32 cellular contexts compared by ENCODE assay signal in the genomic region with DNA sequence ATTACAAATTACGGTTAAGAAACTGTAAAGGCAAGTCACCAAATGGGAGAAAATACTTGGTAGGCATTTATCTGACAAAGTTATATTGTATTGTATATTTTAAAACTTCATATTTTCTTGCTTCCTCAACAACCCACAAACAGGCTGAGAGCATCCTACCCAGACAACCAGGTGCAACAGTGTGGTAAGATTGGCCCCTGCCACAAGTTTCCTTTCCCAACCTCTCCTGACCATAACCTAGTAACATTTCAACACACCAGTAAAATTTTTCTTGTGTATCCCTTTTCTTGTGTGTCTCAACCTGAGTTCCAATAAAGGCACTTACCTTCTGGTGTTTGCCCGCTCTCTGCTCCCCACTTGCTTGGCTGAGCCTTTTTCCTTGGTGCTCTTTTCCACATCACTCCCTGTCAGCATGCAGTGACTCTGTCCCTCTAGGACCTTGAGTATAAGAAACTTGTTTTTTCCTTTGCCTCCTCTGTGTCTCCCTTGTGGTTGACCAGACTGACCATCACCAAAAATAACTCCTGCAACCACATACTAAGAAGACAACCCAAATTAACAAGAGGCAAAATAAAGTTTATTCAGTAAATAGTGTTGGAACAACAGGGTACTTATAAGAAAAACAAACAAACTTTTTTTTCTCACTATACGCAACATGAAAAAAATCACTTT. TPM values are rescaled to one million over a fixed set of nuclear protein-coding genes. Genes with fewer than 3 reads are reported as not detected.
DNase-seq lines count a peak whose midpoint lies in the region; ATAC-seq and TF ChIP-seq lines count a peak whose summit lies in the region.
"Had no signal": no experiment of that assay in that cellular context is flagged by ENCODE, and none has a peak within 500 bp of the region (broad histone marks: within the 10 kb centered on the region; RNA-seq: fewer than 3 reads in every experiment).

No MANE protein-coding gene starts in this region.

- no peaks in the 10 kb centered on the region for H3K27me3 ChIP-seq in Loucy (ENCODE audit: insufficient read depth, low read length, poor library complexity, severe bottlenecking)
- H3K27me3 ChIP-seq: adrenal gland, left lung, right atrium auricular region, thyroid gland had no signal

- no peaks in the 10 kb centered on the region for H4K20me1 ChIP-seq in Loucy (ENCODE audit: insufficient read depth, low read length, poor library complexity, severe bottlenecking)

- peak overlapping the region; percentile 24 for H3K4me3 Mint-ChIP-seq in central memory CD8-positive, alpha-beta T cell
- H3K4me3 Mint-ChIP-seq in stimulated activated memory B cell treated with anti-CD40 and anti-IgM and Interleukin-4, amounts not matched to agents 10 μg/mL and 1 μg/mL and 100 μg/mL, for 72 hours: no peak overlapping the region
- H3K4me3 Mint-ChIP-seq: activated CD4-positive, alpha-beta memory T cell treated with anti-CD3 and anti-CD28 coated beads, Interleukin-2, amount 10 ng/mL, durations not matched to agents 7 days and 5 days; activated naive CD4-positive, alpha-beta T cell treated with anti-CD3 and anti-CD28 coated beads, Interleukin-2, amount 10 ng/mL, durations not matched to agents 7 days and 5 days; CD8-positive, alpha-beta T cell; endodermal cell; stimulated activated naive CD8-positive, alpha-beta T cell treated with anti-CD3 and anti-CD28 coated beads, Interleukin-15, amount 100 ng/mL, for 72 hours had no signal

- TF ChIP-seq CTCF in Loucy (conservative IDR thresholded peaks at IDR 0.05; ENCODE audit: low read length): no peak

- no peaks in the 10 kb centered on the region for H3K79me2 ChIP-seq in Loucy (ENCODE audit: insufficient read depth, low read length)

- H3K9me3 ChIP-seq in Loucy (ENCODE audit: insufficient read depth, low read depth, low read length): no peaks in the 10 kb centered on the region
- H3K9me3 ChIP-seq: A549, adrenal gland, left lung, right atrium auricular region, thyroid gland had no signal

- H3K4me1 ChIP-seq in Loucy (ENCODE audit: insufficient read depth, low read length, poor library complexity, severe bottlenecking): peaks cover 25% of the 10 kb centered on the region
- H3K4me1 ChIP-seq: A549, adrenal gland, left lung, right atrium auricular region, thyroid gland had no signal

- H3K4me1 Mint-ChIP-seq in central memory CD8-positive, alpha-beta T cell: peaks cover 18% of the 10 kb centered on the region
- H3K4me1 Mint-ChIP-seq in stimulated activated memory B cell treated with anti-CD40 and anti-IgM and Interleukin-4, amounts not matched to agents 10 μg/mL and 1 μg/mL and 100 μg/mL, for 72 hours: peaks cover 49% of the 10 kb centered on the region
- H3K4me1 Mint-ChIP-seq: activated CD4-positive, alpha-beta memory T cell treated with anti-CD3 and anti-CD28 coated beads, Interleukin-2, amount 10 ng/mL, durations not matched to agents 7 days and 5 days; activated naive CD4-positive, alpha-beta T cell treated with anti-CD3 and anti-CD28 coated beads, Interleukin-2, amount 10 ng/mL, durations not matched to agents 7 days and 5 days; endodermal cell; stimulated activated naive CD8-positive, alpha-beta T cell treated with anti-CD3 and anti-CD28 coated beads, Interleukin-15, amount 100 ng/mL, for 72 hours had no signal

- no peak overlapping the region for H3K27ac Mint-ChIP-seq in central memory CD8-positive, alpha-beta T cell (ENCODE audit: low read depth)
- peak overlapping the region; percentile 0 for H3K27ac Mint-ChIP-seq in stimulated activated memory B cell treated with anti-CD40 and anti-IgM and Interleukin-4, amounts not matched to agents 10 μg/mL and 1 μg/mL and 100 μg/mL, for 72 hours
- H3K27ac Mint-ChIP-seq: activated CD4-positive, alpha-beta memory T cell treated with anti-CD3 and anti-CD28 coated beads, Interleukin-2, amount 10 ng/mL, durations not matched to agents 7 days and 5 days; activated naive CD4-positive, alpha-beta T cell treated with anti-CD3 and anti-CD28 coated beads, Interleukin-2, amount 10 ng/mL, durations not matched to agents 7 days and 5 days; CD8-positive, alpha-beta T cell; endodermal cell; stimulated activated naive CD8-positive, alpha-beta T cell treated with anti-CD3 and anti-CD28 coated beads, Interleukin-15, amount 100 ng/mL, for 72 hours had no signal

- H3F3A ChIP-seq in Loucy (ENCODE audit: low read depth): no peaks in the 10 kb centered on the region; the same call in 1 of the 2 replicates

- no peaks in the 10 kb centered on the region for H3K27me3 Mint-ChIP-seq in central memory CD8-positive, alpha-beta T cell
- no peaks in the 10 kb centered on the region for H3K27me3 Mint-ChIP-seq in stimulated activated memory B cell treated with anti-CD40 and anti-IgM and Interleukin-4, amounts not matched to agents 10 μg/mL and 1 μg/mL and 100 μg/mL, for 72 hours

- H3K4me3 ChIP-seq in Loucy (ENCODE audit: low read length, poor library complexity, severe bottlenecking): peak overlapping the region; percentile 4
- H3K4me3 ChIP-seq: A549, adrenal gland, GM12878, left lung, right atrium auricular region, SK-N-MC, thyroid gland had no signal

- H2AFZ ChIP-seq in Loucy (ENCODE audit: low read length): no peak overlapping the region

- H3K4me2 ChIP-seq in Loucy (ENCODE audit: low read depth, low read length, poor library complexity, severe bottlenecking): peak overlapping the region; percentile 61
- H3K4me2 ChIP-seq: A549 had no signal

- DNase-seq in SKM-1 treated with dmso at 0.1 percent for 144 hours (lab: John Stamatoyannopoulos, UW; ENCODE audit: unreplicated experiment) (peak; percentile 48), SKM-1 (lab: John Stamatoyannopoulos, UW; ENCODE audit: unreplicated experiment) (no peak), DMS53 (lab: John Stamatoyannopoulos, UW) (no peak), ureter (ENCODE audit: low spot score) (no peak), UCSD-AML1 (lab: John Stamatoyannopoulos, UW; ENCODE audit: unreplicated experiment) (no peak)
- no peak for DNase-seq in central memory CD8-positive, alpha-beta T cell (ENCODE audit: low spot score in 2 of 2)
- DNase-seq: activated CD4-positive, alpha-beta memory T cell treated with anti-CD3 and anti-CD28 coated beads, Interleukin-2, amount 10 ng/mL, durations not matched to agents 7 days and 5 days; activated naive CD4-positive, alpha-beta T cell treated with anti-CD3 and anti-CD28 coated beads, Interleukin-2, amount 10 ng/mL, durations not matched to agents 7 days and 5 days; adrenal gland; CD8-positive, alpha-beta T cell; central memory CD4-positive, alpha-beta T cell; EL; endodermal cell; glutamatergic neuron; left lung; mesendoderm; NCI-H2081; NCI-H2227 treated with DMSO at 0.1 percent for 48 hours; NCI-H526; posterior cingulate gyrus; stimulated activated CD4-positive, alpha-beta T cell treated with anti-CD3 and anti-CD28 coated beads, Interleukin-2, amount 100 ng/mL, for 24 hours; stimulated activated naive CD8-positive, alpha-beta T cell treated with anti-CD3 and anti-CD28 coated beads, Interleukin-15, amount 100 ng/mL, for 72 hours; thyroid gland had no signal

- no peak for ATAC-seq in central memory CD8-positive, alpha-beta T cell (replicated peaks; ENCODE audit: extremely low read depth, poor library complexity, severe bottlenecking)
- peak; percentile 67 for ATAC-seq in stimulated activated memory B cell treated with anti-CD40 and anti-IgM and Interleukin-4, amounts not matched to agents 10 μg/mL and 1 μg/mL and 100 μg/mL, for 72 hours
- ATAC-seq: A549; activated CD4-positive, CD25-positive, alpha-beta regulatory T cell treated with anti-CD3 and anti-CD28 coated beads, Interleukin-2, amount 50 U/mL, for 24 hours; CD8-positive, alpha-beta T cell; GM12878; HCT116; HepG2; left lung; stimulated activated naive CD8-positive, alpha-beta T cell treated with anti-CD3 and anti-CD28 coated beads, Interleukin-15, amount 100 ng/mL, for 72 hours had no signal

- no peaks in the 10 kb centered on the region for H3K9me2 ChIP-seq in Loucy (replicated peaks; ENCODE audit: low read depth, low read length)

- H3K36me3 ChIP-seq in Loucy (ENCODE audit: insufficient read depth, low read length): no peaks in the 10 kb centered on the region
- H3K36me3 ChIP-seq: adrenal gland, left lung, right atrium auricular region, thyroid gland had no signal

- H3K9me3 Mint-ChIP-seq in central memory CD8-positive, alpha-beta T cell: no peaks in the 10 kb centered on the region
- H3K9me3 Mint-ChIP-seq in stimulated activated memory B cell treated with anti-CD40 and anti-IgM and Interleukin-4, amounts not matched to agents 10 μg/mL and 1 μg/mL and 100 μg/mL, for 72 hours: peaks cover 2% of the 10 kb centered on the region
- H3K9me3 Mint-ChIP-seq: activated CD4-positive, alpha-beta memory T cell treated with anti-CD3 and anti-CD28 coated beads, Interleukin-2, amount 10 ng/mL, durations not matched to agents 7 days and 5 days; activated naive CD4-positive, alpha-beta T cell treated with anti-CD3 and anti-CD28 coated beads, Interleukin-2, amount 10 ng/mL, durations not matched to agents 7 days and 5 days; endodermal cell; stimulated activated naive CD8-positive, alpha-beta T cell treated with anti-CD3 and anti-CD28 coated beads, Interleukin-15, amount 100 ng/mL, for 72 hours had no signal

- H3K9ac ChIP-seq in Loucy (ENCODE audit: low read depth, low read length, poor library complexity, severe bottlenecking): no peak overlapping the region

- H3K36me3 Mint-ChIP-seq in central memory CD8-positive, alpha-beta T cell (ENCODE audit: insufficient read depth): no peaks in the 10 kb centered on the region
- H3K36me3 Mint-ChIP-seq in stimulated activated memory B cell treated with anti-CD40 and anti-IgM and Interleukin-4, amounts not matched to agents 10 μg/mL and 1 μg/mL and 100 μg/mL, for 72 hours: no peaks in the 10 kb centered on the region
- H3K36me3 Mint-ChIP-seq: activated naive CD4-positive, alpha-beta T cell treated with anti-CD3 and anti-CD28 coated beads, Interleukin-2, amount 10 ng/mL, durations not matched to agents 7 days and 5 days; CD8-positive, alpha-beta T cell had no signal

RNA-seq across cellular contexts. Expression of a gene that starts 40.9 kb away (rescaled TPM):
- not detected for total RNA-seq in ureter
- total RNA-seq: endodermal cell, HepG2, right atrium auricular region had no signal
